ENCODE assay signal across 21 cellular contexts in the genomic region with DNA sequence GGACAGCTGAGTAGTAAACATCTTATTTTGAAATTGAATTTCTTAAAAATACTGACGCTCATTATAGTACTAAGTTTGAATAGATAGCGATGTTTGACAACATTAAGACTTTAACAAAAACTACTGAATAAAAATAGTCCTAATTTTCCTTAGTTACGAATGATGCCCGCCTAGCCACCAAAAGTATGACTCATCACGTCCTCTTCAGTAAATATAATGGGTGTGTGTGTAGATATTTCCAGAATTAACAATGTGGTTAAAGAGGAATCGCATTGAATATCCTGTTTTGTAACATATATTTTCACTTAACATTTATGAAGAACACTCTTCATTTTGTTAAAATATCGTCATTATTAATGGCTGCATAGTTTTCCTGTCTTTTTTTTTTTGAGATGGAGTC.
"Had no signal": no experiment of that assay in that cellular context is flagged by ENCODE, and none has a peak within 500 bp of the region (broad histone marks: within the 10 kb centered on the region; RNA-seq: fewer than 3 reads in every experiment).

No MANE protein-coding gene starts in this region.

- H3K9me3 Mint-ChIP-seq: stimulated activated effector memory CD8-positive, alpha-beta T cell treated with anti-CD3 and anti-CD28 coated beads, Interleukin-12 subunit alpha, Interleukin-12 subunit beta, amount 100 ng/mL, for 72 hours; type B pancreatic cell had no signal

- H3K27ac Mint-ChIP-seq: naive thymus-derived CD4-positive, alpha-beta T cell; nephron progenitor cell; stimulated activated effector memory CD8-positive, alpha-beta T cell treated with anti-CD3 and anti-CD28 coated beads, Interleukin-12 subunit alpha, Interleukin-12 subunit beta, amount 100 ng/mL, for 72 hours; type B pancreatic cell had no signal

- H3K27me3 ChIP-seq: heart left ventricle, right lobe of liver, suprapubic skin, thyroid gland, vagina had no signal

- H3K4me1 ChIP-seq: heart left ventricle, psoas muscle, right lobe of liver, suprapubic skin, thyroid gland, vagina had no signal

- H3K4me3 Mint-ChIP-seq: naive thymus-derived CD4-positive, alpha-beta T cell; nephron progenitor cell; stimulated activated effector memory CD8-positive, alpha-beta T cell treated with anti-CD3 and anti-CD28 coated beads, Interleukin-12 subunit alpha, Interleukin-12 subunit beta, amount 100 ng/mL, for 72 hours; type B pancreatic cell had no signal

- DNase-seq: erythroblast; heart left ventricle; hippocampal formation; left colon; left ventricle myocardium superior; mesendoderm; naive thymus-derived CD4-positive, alpha-beta T cell; nephron progenitor cell; psoas muscle; retina; right lobe of liver; stimulated activated CD4-positive, alpha-beta T cell treated with anti-CD3 and anti-CD28 coated beads, Interleukin-4, amount 100 ng/mL, for 1 hour; stimulated activated CD8-positive, alpha-beta memory T cell treated with anti-CD3 and anti-CD28 coated beads, Interleukin-4, amount 100 ng/mL, for 48 hours; stimulated activated naive CD8-positive, alpha-beta T cell treated with anti-CD3 and anti-CD28 coated beads, Interleukin-15, Interleukin-2, amounts not matched to agents 100 U/mL and 50 U/mL, for 24 hours; thyroid gland had no signal

- H3K36me3 Mint-ChIP-seq: stimulated activated effector memory CD8-positive, alpha-beta T cell treated with anti-CD3 and anti-CD28 coated beads, Interleukin-12 subunit alpha, Interleukin-12 subunit beta, amount 100 ng/mL, for 72 hours; type B pancreatic cell had no signal

- H3K4me3 ChIP-seq: heart left ventricle, lung, psoas muscle, right lobe of liver, suprapubic skin, thyroid gland, vagina had no signal

- H3K4me1 Mint-ChIP-seq: naive thymus-derived CD4-positive, alpha-beta T cell had no signal

- FAIRE-seq: frontal cortex had no signal

- H3K27ac ChIP-seq: heart left ventricle, psoas muscle, right lobe of liver, suprapubic skin, thyroid gland, vagina had no signal

- ATAC-seq: heart left ventricle; left colon; left ventricle myocardium superior; naive thymus-derived CD4-positive, alpha-beta T cell; psoas muscle; right lobe of liver; stimulated activated effector memory CD8-positive, alpha-beta T cell treated with anti-CD3 and anti-CD28 coated beads, Interleukin-12 subunit alpha, Interleukin-12 subunit beta, amount 100 ng/mL, for 72 hours; stimulated activated naive CD8-positive, alpha-beta T cell treated with anti-CD3 and anti-CD28 coated beads, Interleukin-15, Interleukin-2, amounts not matched to agents 100 U/mL and 50 U/mL, for 24 hours had no signal

- H3K36me3 ChIP-seq: heart left ventricle, right lobe of liver, thyroid gland, vagina had no signal

- H3K27me3 Mint-ChIP-seq: type B pancreatic cell had no signal

- H3K9me3 ChIP-seq: psoas muscle, right lobe of liver, suprapubic skin, thyroid gland, vagina had no signal
